In genomic region chr10:114550756-114551290, GRCh38 we compare ENCODE assay signal across 9 cellular contexts.
A peak's percentile ranks its signal among the peaks of the same experiment; 100 is the strongest.
DNase-seq lines count a peak whose midpoint lies in the region; ATAC-seq and FAIRE-seq lines count a peak whose summit lies in the region.
"Had no signal": no experiment of that assay in that cellular context is flagged by ENCODE, and none has a peak within 500 bp of the region (broad histone marks: within the 10 kb centered on the region; RNA-seq: fewer than 3 reads in every experiment).

No MANE protein-coding gene starts in this region.

- H3K9me3 Mint-ChIP-seq in CD4-positive, CD25-positive, alpha-beta regulatory T cell, result peaks cover 0 to 2% (median 0%) of the 10 kb centered on the region in 7 donors
- H3K9me3 Mint-ChIP-seq: dendritic cell treated with granulocyte-macrophage colony-stimulating factor and Interleukin-4, amounts not matched to agents 40 ng/mL and 50 ng/mL, for 4 days had no signal

- no peak for ATAC-seq in CD4-positive, CD25-positive, alpha-beta regulatory T cell (ENCODE audit: low read depth in 2 of 2)
- ATAC-seq in GM19328 (IDR thresholded peaks at IDR 0.05; ENCODE audit: unreplicated experiment) (no peak), HG02571 (IDR thresholded peaks at IDR 0.05; ENCODE audit: unreplicated experiment) (no peak), GM19351 (IDR thresholded peaks at IDR 0.05; ENCODE audit: unreplicated experiment) (no peak)

- H3K4me3 ChIP-seq in CD4-positive, CD25-positive, alpha-beta regulatory T cell (ENCODE audit: low read depth, low read length), result no peak overlapping the region
- no peak overlapping the region for H3K4me3 ChIP-seq in small intestine (ENCODE audit: low read depth in 1 of 2, low read length in 2 of 2)

- H3K27ac ChIP-seq in CD4-positive, CD25-positive, alpha-beta regulatory T cell (ENCODE audit: insufficient read depth, low read length, poor library complexity, severe bottlenecking), result no peak overlapping the region
- H3K27ac ChIP-seq in small intestine (ENCODE audit: low read depth in 1 of 2, low read length in 1 of 2), result peak overlapping the region in 1 of 2 donors; percentile 37

- H3K36me3 Mint-ChIP-seq in CD4-positive, CD25-positive, alpha-beta regulatory T cell, result no peaks in the 10 kb centered on the region

- peak overlapping the region in 1 of 4 donors; percentile 1 for H3K4me3 Mint-ChIP-seq in CD4-positive, CD25-positive, alpha-beta regulatory T cell
- H3K4me3 Mint-ChIP-seq: dendritic cell treated with granulocyte-macrophage colony-stimulating factor and Interleukin-4, amounts not matched to agents 40 ng/mL and 50 ng/mL, for 4 days had no signal

- peak overlapping the region; percentile 1 to 21 (median 10) for H3K27ac Mint-ChIP-seq in CD4-positive, CD25-positive, alpha-beta regulatory T cell
- H3K27ac Mint-ChIP-seq: dendritic cell treated with granulocyte-macrophage colony-stimulating factor and Interleukin-4, amounts not matched to agents 40 ng/mL and 50 ng/mL, for 4 days had no signal

- H3K36me3 ChIP-seq in CD4-positive, CD25-positive, alpha-beta regulatory T cell (ENCODE audit: control insufficient read depth, insufficient read depth, low read length), result no peaks in the 10 kb centered on the region
- H3K36me3 ChIP-seq in small intestine (ENCODE audit: control insufficient read depth in 2 of 2, insufficient read depth in 2 of 2, low read length in 2 of 2), result no peaks in the 10 kb centered on the region

- peak in 2 of 3 donors; percentile 50 for DNase-seq in CD4-positive, CD25-positive, alpha-beta regulatory T cell
- DNase-seq in Kasumi-1 (lab: John Stamatoyannopoulos, UW) (peak; percentile 35 to 83), SKM-1 treated with dmso at 0.1 percent for 144 hours (lab: John Stamatoyannopoulos, UW; ENCODE audit: unreplicated experiment) (peak; percentile 16), glomerular visceral epithelial cell (ENCODE audit: extremely low spot score) (peak; percentile 24), small intestine (peak; percentile 54)

- FAIRE-seq in small intestine (lab: Jason Lieb, UNC), result no peak

- peaks cover 17% of the 10 kb centered on the region for H3K4me1 ChIP-seq in CD4-positive, CD25-positive, alpha-beta regulatory T cell (ENCODE audit: control insufficient read depth, insufficient read depth, low read length, poor library complexity, severe bottlenecking)
- no peaks in the 10 kb centered on the region for H3K4me1 ChIP-seq in small intestine (ENCODE audit: control insufficient read depth in 2 of 2, insufficient read depth in 1 of 2, low read depth in 1 of 2, low read length in 1 of 2)

- 15 to 45% (median 44%) methylated on average over 4 of the region's 4 CpGs for WGBS in small intestine, 3 donors

- peaks cover 11 to 33% (median 22%) of the 10 kb centered on the region in 4 donors for H3K4me1 Mint-ChIP-seq in CD4-positive, CD25-positive, alpha-beta regulatory T cell

- H3K27me3 Mint-ChIP-seq in CD4-positive, CD25-positive, alpha-beta regulatory T cell, result no peaks in the 10 kb centered on the region

- H3K27me3 ChIP-seq in CD4-positive, CD25-positive, alpha-beta regulatory T cell (ENCODE audit: control insufficient read depth, insufficient read depth, low read length), result no peaks in the 10 kb centered on the region
- H3K27me3 ChIP-seq in small intestine (ENCODE audit: control insufficient read depth in 2 of 2, insufficient read depth in 2 of 2, low read length in 2 of 2), result no peaks in the 10 kb centered on the region

- H3K9me3 ChIP-seq in CD4-positive, CD25-positive, alpha-beta regulatory T cell (ENCODE audit: control insufficient read depth in 2 of 2, low read length in 2 of 2), result no peaks in the 10 kb centered on the region
- no peaks in the 10 kb centered on the region for H3K9me3 ChIP-seq in small intestine (ENCODE audit: control insufficient read depth, low read depth)
